16 cellular contexts compared by ENCODE assay signal in the genomic region with DNA sequence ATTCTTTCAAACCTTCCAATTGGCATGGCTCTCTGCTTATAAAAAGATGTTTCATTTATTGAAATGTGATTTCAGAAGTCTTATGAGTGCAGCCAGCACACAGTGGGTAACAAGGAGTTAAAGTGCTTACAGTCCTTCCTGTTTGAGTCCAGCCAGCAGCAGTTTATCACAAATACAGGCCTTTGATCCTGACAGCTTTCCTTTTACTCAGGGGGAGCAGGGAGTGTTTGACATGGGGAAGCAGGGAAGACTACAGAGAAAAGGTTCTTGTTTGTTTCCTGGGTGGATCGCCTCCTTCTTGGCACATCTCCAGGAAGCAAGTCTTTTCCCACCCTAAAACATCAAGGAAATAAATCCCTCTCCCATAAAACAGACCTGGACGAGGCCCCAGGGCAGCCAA.
DNase-seq lines count a peak whose midpoint lies in the region; ATAC-seq, FAIRE-seq and TF ChIP-seq lines count a peak whose summit lies in the region.
"Had no signal": no experiment of that assay in that cellular context is flagged by ENCODE, and none has a peak within 500 bp of the region (broad histone marks: within the 10 kb centered on the region; RNA-seq: fewer than 3 reads in every experiment).

No MANE protein-coding gene starts in this region.

- no peak for DNase-seq in H54 (ENCODE audit: insufficient read length, low spot score)
- peak; percentile 60 for DNase-seq in RPMI7951 (ENCODE audit: low read depth)
- peak; percentile 74 for DNase-seq in islet precursor cell
- DNase-seq in small intestine: peak; percentile 68
- no peak for DNase-seq in Peyer's patch
- DNase-seq in WERI-Rb-1: no peak
- DNase-seq: activated CD4-positive, alpha-beta T cell treated with anti-CD3 and anti-CD28 coated beads for 48 hours; GOT3; NCI-H1930; RPMI8226; stimulated activated CD4-positive, alpha-beta T cell treated with anti-CD3 and anti-CD28 coated beads, Interleukin-12 subunit alpha, Interleukin-12 subunit beta, amount 100 ng/mL, for 4 hours had no signal

- H3K27me3 ChIP-seq in small intestine (ENCODE audit: control insufficient read depth in 2 of 2, insufficient read depth in 2 of 2, low read length in 2 of 2) (no peaks in the 10 kb centered on the region), Peyer's patch (no peaks in the 10 kb centered on the region), WERI-Rb-1 (ENCODE audit: insufficient read depth, low read depth, severe bottlenecking) (no peaks in the 10 kb centered on the region)
- H3K27me3 ChIP-seq: foreskin keratinocyte, suprapubic skin had no signal

- H3K4me1 ChIP-seq in small intestine (ENCODE audit: control insufficient read depth in 2 of 2, insufficient read depth in 1 of 2, low read depth in 1 of 2, low read length in 1 of 2) (peaks cover 0 to 2% of the 10 kb centered on the region in 2 donors), Peyer's patch (no peaks in the 10 kb centered on the region)
- H3K4me1 ChIP-seq: foreskin keratinocyte, suprapubic skin had no signal

- 6 to 39% (median 23%) methylated on average over 2 of the region's 2 CpGs for WGBS in small intestine, 3 donors

- no peaks in the 10 kb centered on the region for H3K9me3 ChIP-seq in small intestine (ENCODE audit: control insufficient read depth, low read depth)
- no peaks in the 10 kb centered on the region for H3K9me3 ChIP-seq in Peyer's patch
- no peaks in the 10 kb centered on the region for H3K9me3 ChIP-seq in WERI-Rb-1 (ENCODE audit: severe bottlenecking)
- H3K9me3 ChIP-seq: suprapubic skin had no signal

- no peak overlapping the region for H3K27ac ChIP-seq in small intestine (ENCODE audit: low read depth in 1 of 2, low read length in 1 of 2)
- no peak overlapping the region for H3K27ac ChIP-seq in Peyer's patch
- H3K27ac ChIP-seq in WERI-Rb-1: no peak overlapping the region
- H3K27ac ChIP-seq: epithelial cell of prostate, foreskin keratinocyte, suprapubic skin had no signal

- H3K4me3 ChIP-seq in small intestine (ENCODE audit: low read depth in 1 of 2, low read length in 2 of 2) (no peak overlapping the region), Peyer's patch (no peak overlapping the region), WERI-Rb-1 (ENCODE audit: low read depth, low read length) (no peak overlapping the region)
- H3K4me3 ChIP-seq: suprapubic skin had no signal

- no peak for TF ChIP-seq CTCF in Peyer's patch (IDR thresholded peaks at IDR 0.05)
- no peak for TF ChIP-seq CTCF in WERI-Rb-1 (IDR thresholded peaks at IDR 0.05; ENCODE audit: low read depth, low read length)

- ATAC-seq in GM21515 (IDR thresholded peaks at IDR 0.05; ENCODE audit: unreplicated experiment): no peak

- no peak for TF ChIP-seq POLR2A in H54 (IDR thresholded peaks at IDR 0.05; ENCODE audit: low read depth, low read length)
- no peak for TF ChIP-seq POLR2A in Peyer's patch (IDR thresholded peaks at IDR 0.05)

- FAIRE-seq in H54 (lab: Jason Lieb, UNC): peak; percentile 20
- FAIRE-seq in small intestine (lab: Jason Lieb, UNC): no peak
- FAIRE-seq: TTC549 had no signal

- H3K36me3 ChIP-seq in small intestine (ENCODE audit: control insufficient read depth in 2 of 2, insufficient read depth in 2 of 2, low read length in 2 of 2) (no peaks in the 10 kb centered on the region), Peyer's patch (no peaks in the 10 kb centered on the region), WERI-Rb-1 (no peaks in the 10 kb centered on the region)
- H3K36me3 ChIP-seq: suprapubic skin had no signal

Comparison
In these comparisons a context has a peak if more than half of its experiments do, and no peak if none do; other contexts are left out.
1. DNase-seq: peak in RPMI7951 (single experiment), islet precursor cell (single experiment) and small intestine (single experiment); none in H54 (single experiment), Peyer's patch (0 of 3) and WERI-Rb-1 (single experiment).